In the genomic region with DNA sequence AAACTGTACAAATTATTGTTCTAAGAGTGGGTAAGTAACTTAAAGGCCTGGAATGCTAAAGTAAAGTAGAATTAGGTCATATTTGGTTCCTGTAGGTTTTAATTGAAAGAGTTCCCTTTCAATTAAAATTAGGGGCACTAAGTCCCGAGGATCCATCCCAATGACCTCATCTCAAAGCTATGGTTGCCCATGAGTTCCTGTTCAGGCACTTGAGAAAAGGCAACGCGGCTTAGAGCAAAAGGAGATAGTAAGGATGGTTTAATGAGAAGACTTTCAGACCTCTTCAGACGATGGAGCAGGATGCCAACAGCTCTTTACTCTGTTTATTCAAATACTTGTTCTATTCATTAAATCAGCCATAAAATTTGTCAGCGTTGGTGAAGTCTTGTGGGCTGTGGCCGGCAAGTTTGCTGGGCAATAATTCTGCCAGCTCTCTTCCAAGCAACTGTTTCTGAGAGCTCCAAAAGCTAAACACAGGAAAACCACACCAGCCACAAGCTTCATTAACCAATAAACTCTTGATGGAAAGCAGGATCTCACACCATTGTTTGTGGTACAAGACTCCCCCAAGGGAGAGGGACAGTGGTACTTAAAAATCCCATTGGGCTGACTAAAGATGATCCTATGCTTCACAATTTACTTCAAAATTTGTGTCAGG, we compare ENCODE assay signal across 11 cellular contexts.
DNase-seq lines count a peak whose midpoint lies in the region; ATAC-seq and TF ChIP-seq lines count a peak whose summit lies in the region.
"Had no signal": no experiment of that assay in that cellular context is flagged by ENCODE, and none has a peak within 500 bp of the region (broad histone marks: within the 10 kb centered on the region; RNA-seq: fewer than 3 reads in every experiment).

No MANE protein-coding gene starts in this region.

- TF ChIP-seq CTCF in H9 (conservative IDR thresholded peaks at IDR 0.05), result no peak

- H3K4me3 ChIP-seq in SJSA1, result no peak overlapping the region
- H3K4me3 ChIP-seq: testis had no signal

- peak; percentile 67 for ATAC-seq in HG03378 (IDR thresholded peaks at IDR 0.05; ENCODE audit: unreplicated experiment)

- no peak overlapping the region for H3K4me3 Mint-ChIP-seq in H9

- H3K27me3 ChIP-seq in SJSA1 (replicated peaks) (no peaks in the 10 kb centered on the region; the same call in 1 of the 2 replicates), H9 (ENCODE audit: insufficient read depth, low read length) (no peaks in the 10 kb centered on the region)
- H3K27me3 ChIP-seq: testis had no signal

- H3K27ac ChIP-seq in SJSA1, result no peak overlapping the region
- no peak overlapping the region for H3K27ac ChIP-seq in H9 (ENCODE audit: insufficient read length, low read depth, low read length)
- H3K27ac ChIP-seq: testis had no signal

- H2BK120ac ChIP-seq in H9 (ENCODE audit: low read depth, low read length, poor library complexity, severe bottlenecking), result no peak overlapping the region

- no peak overlapping the region for H4K8ac ChIP-seq in H9 (replicated peaks; ENCODE audit: insufficient read length, low read depth, low read length)

- no peaks in the 10 kb centered on the region for H3K79me1 ChIP-seq in H9 (ENCODE audit: insufficient read depth, low read depth, low read length, poor library complexity, severe bottlenecking)

- no peaks in the 10 kb centered on the region for H4K20me1 ChIP-seq in H9 (ENCODE audit: control insufficient read depth, insufficient read depth, insufficient read length)

- no peak overlapping the region for H3K18ac ChIP-seq in H9 (ENCODE audit: insufficient read length, low read depth, low read length)

- no peak overlapping the region for H3K4ac ChIP-seq in H9 (ENCODE audit: low read depth, low read length)

- H3K9ac ChIP-seq in H9 (ENCODE audit: extremely low read depth, insufficient read length, low read length), result no peak overlapping the region

- H3K27ac Mint-ChIP-seq in H9, result no peak overlapping the region

- no peaks in the 10 kb centered on the region for H3K79me2 ChIP-seq in H9 (ENCODE audit: insufficient read depth, low read length)

- no peak overlapping the region for H4K5ac ChIP-seq in H9 (ENCODE audit: insufficient read length, low read depth, low read length)

- no peaks in the 10 kb centered on the region for H3K27me3 Mint-ChIP-seq in H9 (ENCODE audit: low read depth)

- peaks cover 5 to 10% of the 10 kb centered on the region in 2 experiments; a peak in 2 of 4 replicates for H3K4me1 Mint-ChIP-seq in H9

- DNase-seq in EL (peak; percentile 39), SJSA1 (ENCODE audit: low read depth in 1 of 2, low spot score in 2 of 2) (peak; percentile 42 to 51), kidney glomerular epithelial cell (lab: John Stamatoyannopoulos, UW) (peak; percentile 43), SK-N-DZ (ENCODE audit: low spot score) (no peak), H9 (no peak)
- DNase-seq in activated T-cell treated with anti-CD3 and anti-CD28 coated beads, Interleukin-2, amount 50 U/mL, for 48 hours, result no peak
- DNase-seq in activated CD4-positive, alpha-beta T cell treated with anti-CD3 and anti-CD28 coated beads, Interleukin-2, amount 50 U/mL, for 1 hour, result no peak
- DNase-seq: activated effector memory CD4-positive, alpha-beta T cell treated with Interleukin-2 at 50 U/mL for 16 hours; NCI-H2227 treated with DMSO at 0.1 percent for 48 hours; testis had no signal

- H3K36me3 Mint-ChIP-seq in H9 (ENCODE audit: insufficient read depth in 1 of 3, low read depth in 3 of 3), result peaks cover 0 to 5% (median 0%) of the 10 kb centered on the region in 3 experiments; a peak in 3 of 7 replicates

- H3K9me3 ChIP-seq in SJSA1 (replicated peaks), result no peaks in the 10 kb centered on the region
- no peaks in the 10 kb centered on the region for H3K9me3 ChIP-seq in H9 (ENCODE audit: control insufficient read depth, low read depth, low read length)
- H3K9me3 ChIP-seq: testis had no signal

- no peaks in the 10 kb centered on the region for H3K23me2 ChIP-seq in H9 (ENCODE audit: insufficient read length, low read depth, low read length, poor library complexity, severe bottlenecking)

- H3K4me1 ChIP-seq in SJSA1 (replicated peaks), result peaks cover 9% of the 10 kb centered on the region
- no peaks in the 10 kb centered on the region for H3K4me1 ChIP-seq in H9 (ENCODE audit: insufficient read depth, low read length)
- H3K4me1 ChIP-seq: testis had no signal

- no peak overlapping the region for H3K56ac ChIP-seq in H9 (ENCODE audit: insufficient read length, low read depth, low read length)

- no CpG with 5 or more reads among the region's 6 CpGs for WGBS in H9 (ENCODE audit: extremely low coverage, insufficient read length, low lambda C conversion rate)

- 0 out of 5 replicates have a peak, but pooled peaks cover 0 to 2% of the 10 kb centered on the region in 2 experiments for H3K9me3 Mint-ChIP-seq in H9

- H2AK5ac ChIP-seq in H9 (ENCODE audit: insufficient read length, low read length), result no peak overlapping the region

- no peak overlapping the region for H4K91ac ChIP-seq in H9 (ENCODE audit: insufficient read length, low read depth, low read length)

- no peak overlapping the region for H2BK15ac ChIP-seq in H9 (ENCODE audit: low read depth, low read length)

- no peak overlapping the region for H2AFZ ChIP-seq in H9 (ENCODE audit: low read length)

- no peak overlapping the region for H2BK20ac ChIP-seq in H9 (ENCODE audit: low read depth, low read length, poor library complexity, severe bottlenecking)

- H3K4me2 ChIP-seq in H9 (ENCODE audit: insufficient read depth, insufficient read length, low read length), result no peak overlapping the region

- no peak overlapping the region for H3T11ph ChIP-seq in H9 (ENCODE audit: low read length)

- H3K14ac ChIP-seq in H9 (ENCODE audit: insufficient read depth, low read length), result no peak overlapping the region

- no peak overlapping the region for H2BK5ac ChIP-seq in H9 (ENCODE audit: insufficient read length, low read length)

- H2BK12ac ChIP-seq in H9 (ENCODE audit: insufficient read length, low read depth, low read length), result no peak overlapping the region

- H3K36me3 ChIP-seq in SJSA1, result no peaks in the 10 kb centered on the region

- no peak overlapping the region for H3K23ac ChIP-seq in H9 (ENCODE audit: insufficient read length, low read depth, low read length)

Comparison
In these comparisons a context has a peak if more than half of its experiments do, and no peak if none do; other contexts are left out.
1. DNase-seq: peak in EL (single experiment), SJSA1 (2 of 2) and kidney glomerular epithelial cell (single experiment); none in SK-N-DZ (single experiment), activated T-cell treated with anti-CD3 and anti-CD28 coated beads, Interleukin-2, amount 50 U/mL, for 48 hours (0 of 2), H9 (single experiment) and activated CD4-positive, alpha-beta T cell treated with anti-CD3 and anti-CD28 coated beads, Interleukin-2, amount 50 U/mL, for 1 hour (single experiment).